In the genomic region with DNA sequence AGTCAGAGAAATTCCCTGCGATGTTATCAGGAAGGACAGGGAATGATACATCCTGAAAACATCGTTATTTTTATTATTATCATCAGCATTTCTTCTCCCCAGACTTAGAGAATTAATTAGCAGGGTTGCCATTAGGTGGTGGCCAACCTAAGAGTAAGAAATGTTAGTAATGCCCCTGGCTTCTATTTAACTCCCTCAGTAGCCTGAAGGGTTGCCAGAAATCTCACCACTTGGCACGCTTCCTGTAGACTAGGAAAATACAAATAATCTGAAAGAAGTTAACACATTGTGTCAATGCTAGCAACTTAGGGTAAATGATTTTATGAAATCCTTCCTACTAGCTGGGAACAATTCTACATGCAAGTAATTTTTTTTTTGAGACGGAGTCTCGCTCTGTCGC, we compare ENCODE assay signal across 21 cellular contexts. TPM values are rescaled to one million over a fixed set of nuclear protein-coding genes. Genes with fewer than 3 reads are reported as not detected.
DNase-seq lines count a peak whose midpoint lies in the region; ATAC-seq and TF ChIP-seq lines count a peak whose summit lies in the region.
"Had no signal": no experiment of that assay in that cellular context is flagged by ENCODE, and none has a peak within 500 bp of the region (broad histone marks: within the 10 kb centered on the region; RNA-seq: fewer than 3 reads in every experiment).

No MANE protein-coding gene starts in this region.

- TF ChIP-seq CTCF in PC-3 (conservative IDR thresholded peaks at IDR 0.05; ENCODE audit: low read depth, low read length) = no peak
- TF ChIP-seq CTCF in epithelial cell of esophagus (IDR thresholded peaks at IDR 0.05; ENCODE audit: insufficient read depth, low read depth, low read length, missing control alignments) = no peak
- no peak for TF ChIP-seq CTCF in prostate gland (IDR thresholded peaks at IDR 0.05)
- TF ChIP-seq CTCF in GM13976 (IDR thresholded peaks at IDR 0.05; ENCODE audit: borderline replicate concordance, control extremely low read depth, extremely low read depth, insufficient read depth, missing control alignments) = no peak
- TF ChIP-seq CTCF in CD4-positive, alpha-beta T cell (IDR thresholded peaks at IDR 0.05) = no peak

- peak overlapping the region; percentile 60 for H3K27ac ChIP-seq in GM23248
- H3K27ac ChIP-seq in PC-3 (ENCODE audit: low read length) = peak overlapping the region; percentile 61
- H3K27ac ChIP-seq in prostate gland = peak overlapping the region; percentile 14 to 63
- H3K27ac ChIP-seq in CD4-positive, alpha-beta T cell (ENCODE audit: low read depth, low read length) = no peak overlapping the region
- H3K27ac ChIP-seq: upper lobe of left lung had no signal

- no peak for TF ChIP-seq POLR2A in prostate gland (IDR thresholded peaks at IDR 0.05)

- H3K4me1 Mint-ChIP-seq in CD4-positive, alpha-beta T cell (ENCODE audit: low read depth) = no peaks in the 10 kb centered on the region
- H3K4me1 Mint-ChIP-seq: natural killer cell, WTC11 had no signal

- H3K27me3 Mint-ChIP-seq in CD4-positive, alpha-beta T cell = no peaks in the 10 kb centered on the region
- H3K27me3 Mint-ChIP-seq: activated CD8-positive, alpha-beta T cell treated with anti-CD3 and anti-CD28 coated beads for 36 hours; CD4-positive, alpha-beta memory T cell had no signal

- H2AFZ ChIP-seq in GM23248 = no peak overlapping the region
- H2AFZ ChIP-seq in PC-3 (ENCODE audit: low read length) = no peak overlapping the region

- H3K9ac ChIP-seq in GM23248 = peak overlapping the region; percentile 21
- H3K9ac ChIP-seq in PC-3 (ENCODE audit: low read length) = 0 out of 2 replicates have a peak overlapping the region, but pooled peaks have one; percentile 1

- H4K20me1 ChIP-seq in GM23248 (ENCODE audit: insufficient read depth) = no peaks in the 10 kb centered on the region
- no peaks in the 10 kb centered on the region for H4K20me1 ChIP-seq in PC-3 (ENCODE audit: low read length)

- H3K9me3 ChIP-seq in GM23248 (ENCODE audit: low read depth) (no peaks in the 10 kb centered on the region), PC-3 (ENCODE audit: low read length) (no peaks in the 10 kb centered on the region), prostate gland (no peaks in the 10 kb centered on the region)
- H3K9me3 ChIP-seq in CD4-positive, alpha-beta T cell (ENCODE audit: control insufficient read depth, low read length) = no peaks in the 10 kb centered on the region
- H3K9me3 ChIP-seq: upper lobe of left lung had no signal

- in situ Hi-C loops in GM23248 (cut with MboI) = no loop called here
- in situ Hi-C loops in GM13976 (cut with MboI; ENCODE audit: low sequenced_read_pairs, unreplicated experiment) = loop anchor here (10.0 kb wide), 1 partner anchor 60 kb away; no protein-coding TSS in a partner anchor

- WGBS in GM23248 (ENCODE audit: low coverage in 1 of 2, low lambda C conversion rate in 2 of 2, missing lambda C conversion rate in 2 of 2), 2 experiments = 72 to 77% methylated on average over 3 to 5 of the region's 6 CpGs
- WGBS in prostate gland = 43% methylated on average over 6 of the region's 6 CpGs

- H3K9me2 ChIP-seq in GM23248 (ENCODE audit: insufficient read depth) = no peaks in the 10 kb centered on the region
- H3K9me2 ChIP-seq in PC-3 (replicated peaks; ENCODE audit: low read length) = no peaks in the 10 kb centered on the region

- H3K4me2 ChIP-seq in GM23248 (ENCODE audit: unreplicated experiment) (peak overlapping the region; percentile 39), PC-3 (ENCODE audit: low read length) (peak overlapping the region; percentile 60)

- no peak overlapping the region for H3K27ac Mint-ChIP-seq in CD4-positive, alpha-beta T cell
- H3K27ac Mint-ChIP-seq: activated CD8-positive, alpha-beta T cell treated with anti-CD3 and anti-CD28 coated beads for 36 hours; activated naive CD4-positive, alpha-beta T cell treated with anti-CD3 and anti-CD28 coated beads, Interleukin-2, amount 50 U/mL, for 72 hours; CD4-positive, alpha-beta memory T cell; natural killer cell; T-helper 1 cell treated with Interleukin-12 subunit alpha and Interleukin-12 subunit beta and Interleukin-4 antibody, amounts not matched to agents 30 μg/mL and 1 μg/mL, for 36 hours; WTC11 had no signal

- no peak overlapping the region for H3K4me3 Mint-ChIP-seq in CD4-positive, alpha-beta T cell
- H3K4me3 Mint-ChIP-seq: activated CD8-positive, alpha-beta T cell treated with anti-CD3 and anti-CD28 coated beads for 36 hours; activated T-cell treated with anti-CD3 and anti-CD28 coated beads, Interleukin-2, amount 50 U/mL, for 4 hours; CD4-positive, alpha-beta memory T cell; natural killer cell; T-helper 1 cell treated with Interleukin-12 subunit alpha and Interleukin-12 subunit beta and Interleukin-4 antibody, amounts not matched to agents 30 μg/mL and 1 μg/mL, for 36 hours; WTC11 had no signal

- H3K4me1 ChIP-seq in GM23248 (ENCODE audit: insufficient read depth) = peaks cover 17% of the 10 kb centered on the region
- H3K4me1 ChIP-seq in PC-3 (ENCODE audit: insufficient read depth, low read length) = peaks cover 32% of the 10 kb centered on the region
- peaks cover 3% of the 10 kb centered on the region for H3K4me1 ChIP-seq in prostate gland (replicated peaks)

- no peaks in the 10 kb centered on the region for H3K79me2 ChIP-seq in GM23248 (ENCODE audit: insufficient read depth)
- no peaks in the 10 kb centered on the region for H3K79me2 ChIP-seq in PC-3 (ENCODE audit: low read length)

- POLR2A ChIA-PET in PC-3 (lab: Charles Lee; ENCODE audit: unreplicated experiment) = no interaction called here
- POLR2A ChIA-PET in CD4-positive, alpha-beta T cell (lab: Charles Lee) = no interaction called here

- no peaks in the 10 kb centered on the region for H3K27me3 ChIP-seq in GM23248 (replicated peaks; ENCODE audit: insufficient read depth)
- no peaks in the 10 kb centered on the region for H3K27me3 ChIP-seq in PC-3 (ENCODE audit: low read length)
- H3K27me3 ChIP-seq in prostate gland (replicated peaks; ENCODE audit: insufficient read depth) = no peaks in the 10 kb centered on the region
- no peaks in the 10 kb centered on the region for H3K27me3 ChIP-seq in CD4-positive, alpha-beta T cell (ENCODE audit: control insufficient read depth, insufficient read depth, low read length)
- H3K27me3 ChIP-seq: upper lobe of left lung had no signal

- H3K36me3 ChIP-seq in GM23248 (ENCODE audit: low read depth) (no peaks in the 10 kb centered on the region), PC-3 (ENCODE audit: low read depth, low read length) (no peaks in the 10 kb centered on the region), prostate gland (no peaks in the 10 kb centered on the region)

- intact Hi-C loops in PC-3 (cut with micrococcal nuclease) (no loop called here), prostate gland (cut with DNase I) (no loop called here)
- intact Hi-C loops in CD4-positive, alpha-beta T cell (cut with DNase I, micrococcal nuclease) = no loop called here

- no peak for ATAC-seq in PC-3
- no peak for ATAC-seq in CD4-positive, alpha-beta T cell (ENCODE audit: poor library complexity)
- ATAC-seq in GM21723 (IDR thresholded peaks at IDR 0.05; ENCODE audit: unreplicated experiment) = no peak
- ATAC-seq: activated T-cell treated with anti-CD3 and anti-CD28 coated beads, Interleukin-2, amount 50 U/mL, for 4 hours; HepG2; natural killer cell; WTC11 had no signal

- BruUV-seq in PC-3 (replicated peaks; lab: Mats Ljungman, UMichigan) = no TSS peak

- H3K4me3 ChIP-seq in GM23248 = no peak overlapping the region
- H3K4me3 ChIP-seq in PC-3 (ENCODE audit: low read length) = no peak overlapping the region
- H3K4me3 ChIP-seq in epithelial cell of esophagus (ENCODE audit: low read length) = no peak overlapping the region
- H3K4me3 ChIP-seq in prostate gland = no peak overlapping the region
- H3K4me3 ChIP-seq: upper lobe of left lung had no signal

- H3F3A ChIP-seq in GM23248 (ENCODE audit: insufficient read depth) = peaks cover 25% of the 10 kb centered on the region
- H3F3A ChIP-seq in PC-3 (ENCODE audit: low read length, unreplicated experiment) = peaks cover 5% of the 10 kb centered on the region

- DNase-seq in GM23248 (peak; percentile 35), PC-3 (peak; percentile 47), epithelial cell of esophagus (ENCODE audit: low read depth) (peak; percentile 45), prostate gland (ENCODE audit: low spot score) (no peak), GM13976 (ENCODE audit: low spot score) (no peak)
- DNase-seq in CD4-positive, alpha-beta T cell = no peak
- no peak for DNase-seq in central memory CD4-positive, alpha-beta T cell
- DNase-seq: activated CD8-positive, alpha-beta T cell treated with anti-CD3 and anti-CD28 coated beads for 36 hours; activated T-cell treated with anti-CD3 and anti-CD28 coated beads, Interleukin-2, amount 50 U/mL, for 4 hours; CD4-positive, alpha-beta memory T cell; MM.1S; natural killer cell; NCI-H187; SIG-M5; stimulated activated naive CD4-positive, alpha-beta T cell treated with Interleukin-2 at 50 U/mL for 16 hours had no signal

- peaks cover 2% of the 10 kb centered on the region for H3K36me3 Mint-ChIP-seq in CD4-positive, alpha-beta T cell (ENCODE audit: low read depth)
- H3K36me3 Mint-ChIP-seq: activated naive CD4-positive, alpha-beta T cell treated with anti-CD3 and anti-CD28 coated beads, Interleukin-2, amount 50 U/mL, for 72 hours; WTC11 had no signal

- CTCF ChIA-PET in PC-3 (lab: Charles Lee) = interaction anchor here (0.5 kb wide), 1 partner anchor 64 kb away, joined by 3 read pairs; no protein-coding TSS in a partner anchor
- CTCF ChIA-PET in CD4-positive, alpha-beta T cell (lab: Charles Lee) = no interaction called here

- peaks cover 3% of the 10 kb centered on the region for H3K9me3 Mint-ChIP-seq in CD4-positive, alpha-beta T cell
- H3K9me3 Mint-ChIP-seq: activated CD8-positive, alpha-beta T cell treated with anti-CD3 and anti-CD28 coated beads for 36 hours; activated naive CD4-positive, alpha-beta T cell treated with anti-CD3 and anti-CD28 coated beads, Interleukin-2, amount 50 U/mL, for 72 hours; activated T-cell treated with anti-CD3 and anti-CD28 coated beads, Interleukin-2, amount 50 U/mL, for 4 hours; natural killer cell; T-helper 1 cell treated with Interleukin-12 subunit alpha and Interleukin-12 subunit beta and Interleukin-4 antibody, amounts not matched to agents 30 μg/mL and 1 μg/mL, for 36 hours; WTC11 had no signal

RNA-seq across cellular contexts. Expression of a gene that starts 45.5 kb away (rescaled TPM):
- 33.7 and 35.9 TPM in 2 replicates for total RNA-seq in GM23248 (2014; rRNA removed; shearing (Covaris generic))
- 15.5 and 16.1 TPM in 2 replicates for polyA plus RNA-seq in GM23248 (2016; fragmentation: Nextera tagmentation; extraction: Ambion mirVana)
- total RNA-seq in PC-3 (2014; rRNA removed) = 28.5 and 32.1 TPM in 2 replicates
- total RNA-seq in prostate gland = 10 to 100 TPM; 49.6 to 79.8 TPM
- 1 to 10 TPM; 3.8 to 4.4 TPM for total RNA-seq in CD4-positive, alpha-beta T cell

Comparison
In these comparisons a context has a peak if more than half of its experiments do, and no peak if none do; other contexts are left out.
1. DNase-seq: peak in GM23248 (single experiment), PC-3 (single experiment) and epithelial cell of esophagus (single experiment); none in prostate gland (single experiment), GM13976 (single experiment), CD4-positive, alpha-beta T cell (0 of 10) and central memory CD4-positive, alpha-beta T cell (single experiment).